8 cellular contexts compared by ENCODE assay signal in genomic region chrX:134460005-134460860, GRCh38. TPM values are rescaled to one million over a fixed set of nuclear protein-coding genes. Genes with fewer than 3 reads are reported as not detected.
DNase-seq lines count a peak whose midpoint lies in the region; ATAC-seq and TF ChIP-seq lines count a peak whose summit lies in the region.

TSS of gene HPRT1 (plus strand) at chrX:134460165. CDS start at chrX:134460312, 147 bp downstream.

- H3K9me2 ChIP-seq in HCT116 (ENCODE audit: insufficient read depth): no peaks in the 10 kb centered on the region

- H3K27me3 Mint-ChIP-seq in T-cell: peaks cover 0 to 2% of the 10 kb centered on the region in 2 donors
- H3K27me3 Mint-ChIP-seq in activated naive CD8-positive, alpha-beta T cell treated with anti-CD3 and anti-CD28 coated beads, Interleukin-2, amount 50 U/mL, for 24 hours: no peaks in the 10 kb centered on the region

- POLR2A ChIA-PET in HCT116 (lab: Charles Lee) (no interaction called here), T-cell (lab: Charles Lee) (no interaction called here)

- peaks cover 0 to 17% (median 11%) of the 10 kb centered on the region in 3 donors for H3K4me1 Mint-ChIP-seq in T-cell
- peaks cover 14% of the 10 kb centered on the region for H3K4me1 Mint-ChIP-seq in activated naive CD8-positive, alpha-beta T cell treated with anti-CD3 and anti-CD28 coated beads, Interleukin-2, amount 50 U/mL, for 24 hours

- no peak for TF ChIP-seq RAD21 in HCT116 (IDR thresholded peaks at IDR 0.05; ENCODE audit: low read depth)

- peaks cover 47% of the 10 kb centered on the region for H3K79me2 ChIP-seq in HCT116 (ENCODE audit: insufficient read depth, low read length)

- no peaks in the 10 kb centered on the region for H3K27me3 ChIP-seq in HCT116 (ENCODE audit: insufficient read depth, low read length)
- no peaks in the 10 kb centered on the region for H3K27me3 ChIP-seq in heart left ventricle
- no peaks in the 10 kb centered on the region for H3K27me3 ChIP-seq in tibial nerve

- H3K27ac Mint-ChIP-seq in T-cell: peak within 1 kb of the TSS; percentile 65 to 85
- peak within 1 kb of the TSS; percentile 85 for H3K27ac Mint-ChIP-seq in activated naive CD8-positive, alpha-beta T cell treated with anti-CD3 and anti-CD28 coated beads, Interleukin-2, amount 50 U/mL, for 24 hours

- H3K4me3 ChIP-seq in HCT116 (replicated peaks in 1 of 2; ENCODE audit: low read depth in 1 of 2, low read length in 2 of 2) (peak within 1 kb of the TSS; percentile 59 to 67), heart left ventricle (peak within 1 kb of the TSS; percentile 55 to 92 (median 68)), tibial nerve (peak within 1 kb of the TSS; percentile 57 to 86 (median 58))

- TF ChIP-seq CTCF in HCT116 (IDR thresholded peaks at IDR 0.05 in 2 of 3, conservative IDR thresholded peaks at IDR 0.05 in 1 of 3; ENCODE audit: borderline replicate concordance in 1 of 3, insufficient read depth in 1 of 3, low read depth in 2 of 3, low read length in 2 of 3) (no peak), heart left ventricle (IDR thresholded peaks at IDR 0.05) (no peak), tibial nerve (IDR thresholded peaks at IDR 0.05) (no peak)

- H4K20me1 ChIP-seq in HCT116 (ENCODE audit: insufficient read depth): no peaks in the 10 kb centered on the region

- H3K27ac ChIP-seq in HCT116 (ENCODE audit: low read depth, low read length): peak within 1 kb of the TSS; percentile 72
- peak within 1 kb of the TSS; percentile 55 to 89 (median 80) for H3K27ac ChIP-seq in heart left ventricle
- peak within 1 kb of the TSS in 3 of 4 donors; percentile 74 to 86 (median 80) for H3K27ac ChIP-seq in tibial nerve

- CTCF ChIA-PET in HCT116 (lab: Charles Lee): no interaction called here
- CTCF ChIA-PET in T-cell (lab: Charles Lee): no interaction called here

- WGBS in heart left ventricle, 4 donors: 0 to 49% (median 23%) methylated on average over 32 to 85 of the region's 85 CpGs
- 0 to 43% methylated on average over 11 to 77 of the region's 85 CpGs for WGBS in tibial nerve, 2 donors

- BruUV-seq in HCT116 (replicated peaks; lab: Mats Ljungman, UMichigan): no TSS peak

- H3K36me3 ChIP-seq in HCT116 (ENCODE audit: control insufficient read depth in 1 of 2, insufficient read depth in 2 of 2, low read length in 2 of 2) (no peaks in the 10 kb centered on the region), heart left ventricle (no peaks in the 10 kb centered on the region), tibial nerve (no peaks in the 10 kb centered on the region)

- no peak within 1 kb of the TSS for H2AFZ ChIP-seq in HCT116 (ENCODE audit: low read depth, low read length, poor library complexity, severe bottlenecking)

- peak within 1 kb of the TSS; percentile 81 for H3K4me2 ChIP-seq in HCT116 (ENCODE audit: low read length)

- no peaks in the 10 kb centered on the region for H3K36me3 Mint-ChIP-seq in T-cell
- peaks cover 8% of the 10 kb centered on the region for H3K36me3 Mint-ChIP-seq in activated naive CD8-positive, alpha-beta T cell treated with anti-CD3 and anti-CD28 coated beads, Interleukin-2, amount 50 U/mL, for 24 hours (ENCODE audit: low read depth)

- intact Hi-C loops in HCT116 (cut with micrococcal nuclease) (no loop called here), heart left ventricle (cut with DNase I) (no loop called here), posterior cingulate gyrus (cut with DNase I) (no loop called here)

- H3K9me3 ChIP-seq in HCT116 (ENCODE audit: control insufficient read depth in 1 of 2, insufficient read depth in 1 of 2, low read depth in 1 of 2, low read length in 2 of 2) (no peaks in the 10 kb centered on the region), heart left ventricle (no peaks in the 10 kb centered on the region), tibial nerve (no peaks in the 10 kb centered on the region)

- no peak for TF ChIP-seq POLR2A in HCT116 (IDR thresholded peaks at IDR 0.05; ENCODE audit: borderline replicate concordance, extremely low read depth, insufficient read depth, insufficient read length)
- peak in 1 of 2 donors; percentile 47 for TF ChIP-seq POLR2A in heart left ventricle (IDR thresholded peaks at IDR 0.05)
- peak; percentile 28 to 38 for TF ChIP-seq POLR2A in tibial nerve (IDR thresholded peaks at IDR 0.05)

- RAD21 ChIA-PET in HCT116 (lab: Charles Lee; ENCODE audit: low non-redundant PET in 1 of 2, low total read pairs in 2 of 2, uncharacterized antibody in 2 of 2, unreplicated experiment in 2 of 2): no interaction called here

- no peaks in the 10 kb centered on the region for H3K9me3 Mint-ChIP-seq in T-cell
- H3K9me3 Mint-ChIP-seq in activated naive CD8-positive, alpha-beta T cell treated with anti-CD3 and anti-CD28 coated beads, Interleukin-2, amount 50 U/mL, for 24 hours: no peaks in the 10 kb centered on the region

- DNase-seq in GM03348 (ENCODE audit: low spot score) (peak; percentile 89), HCT116 (ENCODE audit: low read depth, low spot score) (peak; percentile 38), MV-4-11 (lab: John Stamatoyannopoulos, UW) (peak; percentile 71), T-cell (peak; percentile 41 to 82 (median 73)), heart left ventricle (peak; percentile 85 to 92 (median 87)), posterior cingulate gyrus (peak; percentile 63 to 97 (median 77)), tibial nerve (ENCODE audit: low spot score in 2 of 2) (peak; percentile 51 to 54)
- peak; percentile 72 for DNase-seq in activated naive CD8-positive, alpha-beta T cell treated with anti-CD3 and anti-CD28 coated beads, Interleukin-2, amount 50 U/mL, for 24 hours

- H3K4me3 Mint-ChIP-seq in T-cell: peak within 1 kb of the TSS; percentile 84 to 90 (median 89)
- peak within 1 kb of the TSS; percentile 86 for H3K4me3 Mint-ChIP-seq in activated naive CD8-positive, alpha-beta T cell treated with anti-CD3 and anti-CD28 coated beads, Interleukin-2, amount 50 U/mL, for 24 hours

- TF ChIP-seq EP300 in tibial nerve (IDR thresholded peaks at IDR 0.05): peak in 1 of 2 donors; percentile 65

- H3K4me1 ChIP-seq in HCT116 (ENCODE audit: control insufficient read depth in 1 of 2, insufficient read depth in 2 of 2, low read length in 2 of 2): peaks cover 0 to 11% of the 10 kb centered on the region in 2 experiments; a peak in 2 of 4 replicates
- H3K4me1 ChIP-seq in heart left ventricle: peaks cover 0 to 9% (median 0%) of the 10 kb centered on the region in 12 donors
- H3K4me1 ChIP-seq in tibial nerve: no peaks in the 10 kb centered on the region

- H3K9ac ChIP-seq in HCT116 (ENCODE audit: low read length): peak within 1 kb of the TSS; percentile 83

- peak; percentile 90 for ATAC-seq in HCT116
- peak; percentile 98 to 99 (median 99) for ATAC-seq in T-cell (replicated peaks in 1 of 4)
- ATAC-seq in activated naive CD8-positive, alpha-beta T cell treated with anti-CD3 and anti-CD28 coated beads, Interleukin-2, amount 50 U/mL, for 24 hours: peak; percentile 95
- peak; percentile 89 to 99 (median 98) for ATAC-seq in heart left ventricle

TF ChIP-seq in HCT116, 20 proteins besides CTCF, POLR2A, EP300 and RAD21 (continues in another document):
- TF ChIP-seq CBX3 (IDR thresholded peaks at IDR 0.05; ENCODE audit: low read depth) (no peak), ZBTB33 (IDR thresholded peaks at IDR 0.05; ENCODE audit: extremely low read depth, insufficient replicate concordance, low read length) (no peak), TCF7L2 (IDR thresholded peaks at IDR 0.05; ENCODE audit: borderline replicate concordance, extremely low read depth, insufficient read depth, insufficient read length) (no peak), FOSL1 (IDR thresholded peaks at IDR 0.05; ENCODE audit: low read depth) (no peak), EGR1 (IDR thresholded peaks at IDR 0.05; ENCODE audit: low read depth) (peak; percentile 32; the same call in 1 of the 2 replicates), ZFX (IDR thresholded peaks at IDR 0.05) (peak; percentile 65), YY1 (IDR thresholded peaks at IDR 0.05; ENCODE audit: extremely low read depth, insufficient replicate concordance, low read depth, low read length) (no peak), POLR2AphosphoS5 (IDR thresholded peaks at IDR 0.05; ENCODE audit: low read depth, low read length) (peak; percentile 61), SP1 (IDR thresholded peaks at IDR 0.05; ENCODE audit: low read depth) (0 out of 2 replicates have a peak, but pooled peaks have one; percentile 20), SRF (IDR thresholded peaks at IDR 0.05; ENCODE audit: low read depth) (no peak), SIN3A (IDR thresholded peaks at IDR 0.05; ENCODE audit: low read depth) (no peak; the same call in 1 of the 2 replicates), MAX (IDR thresholded peaks at IDR 0.05) (no peak; the same call in 1 of the 2 replicates), ZNF274 (IDR thresholded peaks at IDR 0.05; ENCODE audit: low read depth, low read length) (no peak), ATF3 (IDR thresholded peaks at IDR 0.05) (no peak), EZH2 (IDR thresholded peaks at IDR 0.05) (no peak)

RNA-seq across cellular contexts. Expression of gene HPRT1, which starts in this region (rescaled TPM):
- total RNA-seq in HCT116 (2021; ENCODE audit: unreplicated experiment) (57.8 TPM), T-cell (10 to 100 TPM; 16.0 to 24.8 (median 17.6) TPM), heart left ventricle (10 to 100 TPM in 8 of 9 donors, 1 to 10 TPM in 1; 9.2 to 29.5 (median 25.6) TPM), tibial nerve (10 to 100 TPM in 2 of 4 donors, 1 to 10 TPM in 2; 4.1 to 35.6 (median 9.7) TPM)
- 48.6 and 61.7 TPM in 2 replicates for polyA plus RNA-seq in HCT116 (2012)
- polyA plus RNA-seq in heart left ventricle: 10 to 100 TPM; 25.8 to 35.1 TPM

Comparison
In these comparisons a context has a peak if more than half of its experiments do, and no peak if none do; other contexts are left out.
1. Peak in every context shown above with its lines: DNase-seq, ATAC-seq, H3K4me3 ChIP-seq and H3K27ac ChIP-seq.
2. DNase-seq: peak in every context shown above with its lines; median percentile 89 in GM03348; 87 in heart left ventricle; 77 in posterior cingulate gyrus; 73 in T-cell; 72 in activated naive CD8-positive, alpha-beta T cell treated with anti-CD3 and anti-CD28 coated beads, Interleukin-2, amount 50 U/mL, for 24 hours; 71 in MV-4-11; 52 in tibial nerve; 38 in HCT116.